Comparison of ENCODE assay signal across 12 cellular contexts in the genomic region with DNA sequence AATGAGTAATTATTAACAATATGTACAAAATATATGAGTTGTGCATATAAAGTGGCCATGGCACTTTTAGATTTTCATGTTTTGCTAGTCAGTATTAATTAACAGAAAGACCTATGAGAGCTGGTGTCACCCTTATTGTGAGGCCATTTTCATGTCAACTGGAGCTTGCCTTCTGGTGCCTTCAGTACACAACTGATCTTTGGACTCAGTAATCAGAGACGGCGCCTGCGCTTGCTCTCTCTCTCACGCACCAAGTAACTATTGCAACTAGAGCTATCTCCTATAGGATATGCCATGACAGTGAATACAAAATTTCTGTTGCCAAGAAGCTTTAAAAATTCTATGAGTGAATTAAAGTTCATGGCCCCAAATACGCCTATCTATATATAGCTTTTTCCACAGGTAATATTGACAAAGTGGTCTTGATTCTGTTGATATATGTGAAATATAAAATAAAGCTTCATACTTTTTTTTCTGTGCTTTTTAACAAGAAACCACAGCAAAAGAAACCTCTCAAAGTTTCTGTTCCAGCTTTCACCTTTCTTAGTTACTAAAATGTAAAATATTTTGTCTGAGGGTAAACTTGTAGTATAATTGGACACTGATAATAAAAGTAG. TPM values are rescaled to one million over a fixed set of nuclear protein-coding genes. Genes with fewer than 3 reads are reported as not detected.
A peak's percentile ranks its signal among the peaks of the same experiment; 100 is the strongest.
DNase-seq lines count a peak whose midpoint lies in the region; ATAC-seq and TF ChIP-seq lines count a peak whose summit lies in the region.
"Had no signal": no experiment of that assay in that cellular context is flagged by ENCODE, and none has a peak within 500 bp of the region (broad histone marks: within the 10 kb centered on the region; RNA-seq: fewer than 3 reads in every experiment).

No MANE protein-coding gene starts in this region.

- H3K27me3 ChIP-seq in DOHH2 (ENCODE audit: control insufficient read depth, low read length) (no peaks in the 10 kb centered on the region), osteoblast (ENCODE audit: insufficient read depth, low read length) (no peaks in the 10 kb centered on the region)

- no peaks in the 10 kb centered on the region for H3K9me2 ChIP-seq in DOHH2 (replicated peaks; ENCODE audit: control insufficient read depth, low read length)

- TF ChIP-seq CTCF in DOHH2 (IDR thresholded peaks at IDR 0.05; ENCODE audit: low read depth, low read length, poor library complexity, severe bottlenecking) (no peak), NB4 (IDR thresholded peaks at IDR 0.05; ENCODE audit: low read depth, low read length) (no peak), brain (conservative IDR thresholded peaks at IDR 0.05) (no peak), osteoblast (IDR thresholded peaks at IDR 0.05; ENCODE audit: extremely low read depth, low read depth, low read length) (no peak)

- H3K4me2 ChIP-seq in DOHH2 (ENCODE audit: low read length) (peak overlapping the region; percentile 98), osteoblast (ENCODE audit: insufficient read depth, low read length) (peak overlapping the region; percentile 79)

- H4K20me1 ChIP-seq in DOHH2 (ENCODE audit: control insufficient read depth, insufficient read depth, low read depth, low read length) (peaks cover 30% of the 10 kb centered on the region), osteoblast (ENCODE audit: insufficient read depth, low read length) (peaks cover 61% of the 10 kb centered on the region)

- peaks cover 85% of the 10 kb centered on the region for H3K4me1 Mint-ChIP-seq in brain

- no peak overlapping the region for H2AFZ ChIP-seq in osteoblast (ENCODE audit: low read length)

- H3K36me3 ChIP-seq in DOHH2 (ENCODE audit: control insufficient read depth, low read length) (peaks cover 17% of the 10 kb centered on the region), osteoblast (ENCODE audit: insufficient read depth, low read length) (no peaks in the 10 kb centered on the region)

- no peak for ATAC-seq in HG02970 (IDR thresholded peaks at IDR 0.05; ENCODE audit: low FRiP score, unreplicated experiment)
- no peak for ATAC-seq in GM19463 (IDR thresholded peaks at IDR 0.05; ENCODE audit: unreplicated experiment)
- ATAC-seq in GM19351 (IDR thresholded peaks at IDR 0.05; ENCODE audit: unreplicated experiment), result no peak

- peaks cover 78% of the 10 kb centered on the region for H3K4me1 ChIP-seq in DOHH2 (ENCODE audit: control insufficient read depth, low read length)
- H3K4me1 ChIP-seq in osteoblast (ENCODE audit: insufficient read depth, low read length), result peaks cover 71% of the 10 kb centered on the region

- peak overlapping the region in 3 of 5 experiments; percentile 38 to 96 (median 59) for H3K27ac Mint-ChIP-seq in brain

- peak overlapping the region; percentile 80 for H3K4me3 ChIP-seq in DOHH2 (ENCODE audit: low read length)
- peak overlapping the region; percentile 92 for H3K4me3 ChIP-seq in NB4 (ENCODE audit: low read depth, low read length)
- peak overlapping the region; percentile 90 for H3K4me3 ChIP-seq in osteoblast (ENCODE audit: insufficient read depth, low read length)

- peaks cover 88% of the 10 kb centered on the region for H3K79me2 ChIP-seq in DOHH2 (ENCODE audit: control insufficient read depth, low read length)
- H3K79me2 ChIP-seq in osteoblast (ENCODE audit: insufficient read depth, low read length), result peaks cover 87% of the 10 kb centered on the region

- peaks cover 4% of the 10 kb centered on the region for H3K27me3 Mint-ChIP-seq in brain

- H3K9me3 Mint-ChIP-seq in brain, result no peaks in the 10 kb centered on the region

- TF ChIP-seq POLR2A in NB4 (IDR thresholded peaks at IDR 0.05; ENCODE audit: extremely low read depth, insufficient read length), result no peak

- peak overlapping the region; percentile 28 to 93 (median 91) for H3K4me3 Mint-ChIP-seq in brain

- H3K27ac ChIP-seq in DOHH2 (ENCODE audit: low read depth, low read length) (no peak overlapping the region), osteoblast (ENCODE audit: low read depth, low read length) (peak overlapping the region; percentile 32)

- H3K36me3 Mint-ChIP-seq in brain, result no peaks in the 10 kb centered on the region

- H3F3A ChIP-seq in DOHH2 (ENCODE audit: control insufficient read depth, insufficient read depth), result peaks cover 34% of the 10 kb centered on the region

- no peaks in the 10 kb centered on the region for H3K9me3 ChIP-seq in DOHH2 (ENCODE audit: control insufficient read depth, insufficient read depth, low read length)
- H3K9me3 ChIP-seq in osteoblast (ENCODE audit: low read depth, low read length), result no peaks in the 10 kb centered on the region

- DNase-seq in NB4 (ENCODE audit: low read depth), result no peak
- DNase-seq in osteoblast (ENCODE audit: insufficient read length, low spot score, missing footprints), result no peak
- no peak for DNase-seq in DMS153 (lab: John Stamatoyannopoulos, UW)
- DNase-seq: IMR-90; islet precursor cell; NCI-H524 treated with DMSO at 0.1 percent for 48 hours; stimulated activated naive CD4-positive, alpha-beta T cell treated with Interleukin-2 at 50 U/mL for 16 hours had no signal

RNA-seq across cellular contexts. Expression of gene SERTAD2, which starts 2.9 kb away (rescaled TPM):
- 3.1 TPM for polyA plus RNA-seq in brain (ENCODE audit: insufficient read depth, low read depth, low replicate concordance)
- total RNA-seq in osteoblast, result 24.6 and 26.5 TPM in 2 replicates
